Comparison of ENCODE assay signal across 36 cellular contexts in genomic region chr20:41992481-41992880, GRCh38.
"Had no signal": no experiment of that assay in that cellular context is flagged by ENCODE, and none has a peak within 500 bp of the region (broad histone marks: within the 10 kb centered on the region; RNA-seq: fewer than 3 reads in every experiment).

No MANE protein-coding gene starts in this region.

- H3K9me3 Mint-ChIP-seq: activated CD4-positive, alpha-beta memory T cell treated with anti-CD3 and anti-CD28 coated beads for 36 hours; activated CD4-positive, alpha-beta T cell treated with anti-CD3 and anti-CD28 coated beads, Interleukin-2, amount 10 ng/mL, durations not matched to agents 24 days and 14 days; activated naive CD8-positive, alpha-beta T cell treated with anti-CD3 and anti-CD28 coated beads for 36 hours; activated T-cell treated with anti-CD3 and anti-CD28 coated beads, Interleukin-2, amount 50 U/mL, for 72 hours; activated T-helper 1 cell treated with anti-CD3 and anti-CD28 coated beads, Interleukin-12 subunit alpha, Interleukin-12 subunit beta, Interleukin-2, Interleukin-4 antibody, amounts not matched to agents 30 ng/mL and 10 ng/mL and 1 ng/mL, durations not matched to agents 14 hours and 24 hours and 36 hours; T-helper 1 cell treated with Interleukin-12 subunit alpha and Interleukin-12 subunit beta and Interleukin-4 antibody, amounts not matched to agents 30 μg/mL and 1 μg/mL, for 36 hours; T-helper 2 cell treated with Interferon-gamma antibody and Interleukin-4, amounts not matched to agents 5 μg/mL and 100 μg/mL, for 36 hours had no signal

- H3K27me3 Mint-ChIP-seq: activated B cell treated with CpG ODN at 0.5 μM for 24 hours; activated CD4-positive, alpha-beta memory T cell treated with anti-CD3 and anti-CD28 coated beads for 36 hours; activated CD8-positive, alpha-beta T cell treated with anti-CD3 and anti-CD28 coated beads for 36 hours; central memory CD8-positive, alpha-beta T cell had no signal

- H3K4me3 ChIP-seq: adrenal gland, ascending aorta, cardiac muscle cell had no signal

- H3K27ac ChIP-seq: adrenal gland, ascending aorta, cardiac muscle cell, VCaP had no signal

- H3K36me3 ChIP-seq: adrenal gland, ascending aorta, cardiac muscle cell had no signal

- H3K4me1 ChIP-seq: adrenal gland, ascending aorta had no signal

- H3K4me3 Mint-ChIP-seq: activated B cell treated with CpG ODN at 0.5 μM for 24 hours; activated CD4-positive, alpha-beta memory T cell treated with anti-CD3 and anti-CD28 coated beads for 36 hours; activated CD4-positive, alpha-beta T cell treated with anti-CD3 and anti-CD28 coated beads, Interleukin-2, amount 10 ng/mL, durations not matched to agents 24 days and 14 days; activated CD8-positive, alpha-beta T cell treated with anti-CD3 and anti-CD28 coated beads for 36 hours; activated naive CD4-positive, alpha-beta T cell treated with anti-CD3 and anti-CD28 coated beads for 36 hours; activated naive CD8-positive, alpha-beta T cell treated with anti-CD3 and anti-CD28 coated beads for 36 hours; activated T-cell treated with anti-CD3 and anti-CD28 coated beads, Interleukin-2, amount 50 U/mL, for 4 hours; activated T-cell treated with anti-CD3 and anti-CD28 coated beads, Interleukin-2, amount 50 U/mL, for 72 hours; activated T-helper 1 cell treated with anti-CD3 and anti-CD28 coated beads, Interleukin-12 subunit alpha, Interleukin-12 subunit beta, Interleukin-2, Interleukin-4 antibody, amounts not matched to agents 30 ng/mL and 10 ng/mL and 1 ng/mL, durations not matched to agents 14 hours and 24 hours and 36 hours; activated T-helper 17 cell treated with anti-CD3 and anti-CD28 coated beads, Interleukin-2, amount 50 U/mL, for 72 hours; brain; central memory CD8-positive, alpha-beta T cell; T-helper 1 cell treated with Interleukin-12 subunit alpha and Interleukin-12 subunit beta and Interleukin-4 antibody, amounts not matched to agents 30 μg/mL and 1 μg/mL, for 36 hours; T-helper 2 cell treated with Interferon-gamma antibody and Interleukin-4, amounts not matched to agents 5 μg/mL and 100 μg/mL, for 36 hours had no signal

- H3K27ac Mint-ChIP-seq: activated B cell treated with CpG ODN at 0.5 μM for 24 hours; activated CD4-positive, alpha-beta memory T cell treated with anti-CD3 and anti-CD28 coated beads for 36 hours; activated CD4-positive, alpha-beta T cell treated with anti-CD3 and anti-CD28 coated beads, Interleukin-2, amount 10 ng/mL, durations not matched to agents 24 days and 14 days; activated CD8-positive, alpha-beta T cell treated with anti-CD3 and anti-CD28 coated beads for 36 hours; activated naive CD4-positive, alpha-beta T cell treated with anti-CD3 and anti-CD28 coated beads for 36 hours; activated naive CD8-positive, alpha-beta T cell treated with anti-CD3 and anti-CD28 coated beads for 36 hours; activated T-cell treated with anti-CD3 and anti-CD28 coated beads, Interleukin-2, amount 50 U/mL, for 72 hours; activated T-helper 1 cell treated with anti-CD3 and anti-CD28 coated beads, Interleukin-12 subunit alpha, Interleukin-12 subunit beta, Interleukin-2, Interleukin-4 antibody, amounts not matched to agents 30 ng/mL and 10 ng/mL and 1 ng/mL, durations not matched to agents 14 hours and 24 hours and 36 hours; activated T-helper 17 cell treated with anti-CD3 and anti-CD28 coated beads, Interleukin-2, amount 50 U/mL, for 72 hours; brain; T-helper 1 cell treated with Interleukin-12 subunit alpha and Interleukin-12 subunit beta and Interleukin-4 antibody, amounts not matched to agents 30 μg/mL and 1 μg/mL, for 36 hours; T-helper 2 cell treated with Interferon-gamma antibody and Interleukin-4, amounts not matched to agents 5 μg/mL and 100 μg/mL, for 36 hours had no signal

- H3K9me3 ChIP-seq: adrenal gland, ascending aorta had no signal

- DNase-seq: activated B cell treated with CpG ODN at 0.5 μM for 24 hours; activated CD4-positive, alpha-beta memory T cell treated with anti-CD3 and anti-CD28 coated beads for 36 hours; activated CD4-positive, alpha-beta T cell treated with anti-CD3 and anti-CD28 coated beads for 4 hours; activated CD4-positive, alpha-beta T cell treated with anti-CD3 and anti-CD28 coated beads, Interleukin-2, amount 10 ng/mL, durations not matched to agents 24 days and 14 days; activated CD4-positive, alpha-beta T cell treated with anti-CD3 and anti-CD28 coated beads, Interleukin-2, amount 50 U/mL, for 1 hour; activated CD4-positive, alpha-beta T cell treated with anti-CD3 and anti-CD28 coated beads, Interleukin-2, amount 50 U/mL, for 4 hours; activated CD4-positive, CD25-positive, alpha-beta regulatory T cell treated with anti-CD3 and anti-CD28 coated beads, Interleukin-2, amount 50 U/mL, for 72 hours; activated CD8-positive, alpha-beta memory T cell treated with anti-CD3 and anti-CD28 coated beads, Interleukin-2, amount 50 U/mL, for 4 hours; activated CD8-positive, alpha-beta T cell treated with anti-CD3 and anti-CD28 coated beads for 36 hours; activated effector memory CD4-positive, alpha-beta T cell treated with anti-CD3 and anti-CD28 coated beads, Interleukin-2, amount 50 U/mL, for 16 hours; activated gamma-delta T cell treated with Interleukin-2 at 50 U/mL for 16 hours; activated naive CD4-positive, alpha-beta T cell; activated naive CD4-positive, alpha-beta T cell treated with anti-CD3 and anti-CD28 coated beads for 36 hours; activated naive CD4-positive, alpha-beta T cell treated with anti-CD3 and anti-CD28 coated beads, Interleukin-2, amount 50 U/mL, for 16 hours; activated naive CD8-positive, alpha-beta T cell treated with anti-CD3 and anti-CD28 coated beads for 36 hours; activated T-cell treated with anti-CD3 and anti-CD28 coated beads for 4 hours; activated T-cell treated with anti-CD3 and anti-CD28 coated beads, Interleukin-2, amount 50 U/mL, for 1 hour; activated T-cell treated with anti-CD3 and anti-CD28 coated beads, Interleukin-2, amount 50 U/mL, for 4 hours; activated T-cell treated with anti-CD3 and anti-CD28 coated beads, Interleukin-2, amount 50 U/mL, for 72 hours; adrenal gland; amygdala; anterior cingulate cortex; caudate nucleus; cerebellar nuclear complex; T-helper 2 cell; T-helper 9 cell had no signal

- H3K27me3 ChIP-seq: adrenal gland, ascending aorta, cardiac muscle cell had no signal

- H3K4me1 Mint-ChIP-seq: activated B cell treated with CpG ODN at 0.5 μM for 24 hours; activated CD4-positive, alpha-beta T cell treated with anti-CD3 and anti-CD28 coated beads, Interleukin-2, amount 10 ng/mL, durations not matched to agents 24 days and 14 days; activated naive CD8-positive, alpha-beta T cell treated with anti-CD3 and anti-CD28 coated beads for 36 hours; activated T-helper 17 cell treated with anti-CD3 and anti-CD28 coated beads, Interleukin-2, amount 50 U/mL, for 72 hours; central memory CD8-positive, alpha-beta T cell had no signal

- H3K36me3 Mint-ChIP-seq: activated CD4-positive, alpha-beta memory T cell treated with anti-CD3 and anti-CD28 coated beads for 36 hours; activated naive CD4-positive, alpha-beta T cell treated with anti-CD3 and anti-CD28 coated beads, Interleukin-2, amount 50 U/mL, for 72 hours; activated naive CD8-positive, alpha-beta T cell treated with anti-CD3 and anti-CD28 coated beads for 36 hours had no signal
